Comparison of ENCODE assay signal across 1 cellular context in the genomic region with DNA sequence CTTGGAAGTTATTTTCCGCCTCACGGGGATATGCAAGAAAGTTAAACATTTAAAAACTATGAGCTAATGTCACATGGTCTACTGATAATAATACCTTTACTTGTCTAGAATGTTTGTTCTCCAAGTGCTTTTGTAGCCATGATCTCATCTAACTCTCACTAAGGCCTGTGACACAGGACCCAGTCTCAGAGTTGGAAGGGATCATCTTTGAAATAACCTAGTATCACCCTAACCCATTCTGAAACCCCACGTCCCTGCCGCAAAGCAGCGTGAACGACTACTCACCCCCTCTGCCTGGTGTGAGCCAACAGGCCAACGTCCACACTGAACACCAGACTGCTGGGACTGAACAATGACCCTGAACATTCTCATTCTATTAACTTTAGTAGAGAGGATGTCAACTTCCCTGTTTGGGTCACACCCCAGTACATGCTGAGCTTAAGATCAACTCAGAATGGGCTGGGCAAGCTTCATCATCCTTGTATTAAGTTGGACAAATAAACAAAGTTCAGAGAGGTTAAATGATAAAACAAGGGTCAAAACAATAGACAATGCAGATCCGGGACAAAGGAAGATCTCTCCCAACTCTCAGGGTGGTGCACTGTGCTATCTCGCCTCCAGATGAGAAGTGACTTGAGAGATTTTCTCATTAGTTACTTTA.
TF ChIP-seq lines count a peak whose summit lies in the region.

No MANE protein-coding gene starts in this region.

TF ChIP-seq in liver, 16 proteins besides CTCF, POLR2A, EP300 and RAD21 (continued from another document):
- TF ChIP-seq, protein P1, sequence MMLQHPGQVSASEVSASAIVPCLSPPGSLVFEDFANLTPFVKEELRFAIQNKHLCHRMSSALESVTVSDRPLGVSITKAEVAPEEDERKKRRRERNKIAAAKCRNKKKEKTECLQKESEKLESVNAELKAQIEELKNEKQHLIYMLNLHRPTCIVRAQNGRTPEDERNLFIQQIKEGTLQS (IDR thresholded peaks at IDR 0.05): no peak
- TF ChIP-seq TAF1 (conservative IDR thresholded peaks at IDR 0.05) (peak; percentile 82), EGR1 (IDR thresholded peaks at IDR 0.05; ENCODE audit: low read depth in 2 of 2) (no peak), FOXA1 (IDR thresholded peaks at IDR 0.05) (peak; percentile 53), RXRA (IDR thresholded peaks at IDR 0.05) (peak; percentile 85 to 95), SP1 (IDR thresholded peaks at IDR 0.05) (peak; percentile 91), HNF4G (IDR thresholded peaks at IDR 0.05) (peak; percentile 68), FOXA2 (IDR thresholded peaks at IDR 0.05) (peak; percentile 68), NR2F2 (IDR thresholded peaks at IDR 0.05) (peak; percentile 91), JUND (IDR thresholded peaks at IDR 0.05) (peak; percentile 29 to 89)
